Comparison of ENCODE assay signal across 24 cellular contexts in genomic region chr17:32528825-32529224, GRCh38. TPM values are rescaled to one million over a fixed set of nuclear protein-coding genes. Genes with fewer than 3 reads are reported as not detected.
DNase-seq lines count a peak whose midpoint lies in the region; ATAC-seq lines count a peak whose summit lies in the region.
"Had no signal": no experiment of that assay in that cellular context is flagged by ENCODE, and none has a peak within 500 bp of the region (broad histone marks: within the 10 kb centered on the region; RNA-seq: fewer than 3 reads in every experiment).

No MANE protein-coding gene starts in this region.

- H3K27me3 Mint-ChIP-seq in CD8-positive, alpha-beta memory T cell: peaks cover 3 to 4% of the 10 kb centered on the region in 2 donors
- peaks cover 3% of the 10 kb centered on the region for H3K27me3 Mint-ChIP-seq in activated CD8-positive, alpha-beta T cell treated with anti-CD3 and anti-CD28 coated beads, Interleukin-2, amount 10 ng/mL, durations not matched to agents 7 days and 5 days (ENCODE audit: low read depth)
- H3K27me3 Mint-ChIP-seq in naive thymus-derived CD8-positive, alpha-beta T cell: peaks cover 0 to 4% (median 0%) of the 10 kb centered on the region in 5 donors
- H3K27me3 Mint-ChIP-seq: memory B cell had no signal

- ATAC-seq in activated CD8-positive, alpha-beta T cell treated with anti-CD3 and anti-CD28 coated beads, Interleukin-2, amount 10 ng/mL, durations not matched to agents 7 days and 5 days: peak; percentile 48
- ATAC-seq in naive thymus-derived CD8-positive, alpha-beta T cell: peak; percentile 28 to 29
- ATAC-seq in Right ventricle myocardium inferior: no peak
- ATAC-seq: activated T-cell treated with anti-CD3 and anti-CD28 coated beads, Interleukin-2, amount 50 U/mL, for 4 hours; gastrocnemius medialis had no signal

- DNase-seq in NK-92 treated with Interleukin-12 subunit alpha and Interleukin-12 subunit beta, amount 100 ng/mL, for 24 hours (lab: John Stamatoyannopoulos, UW): peak; percentile 21
- DNase-seq in NK-92 (lab: John Stamatoyannopoulos, UW; ENCODE audit: unreplicated experiment) (no peak), Right ventricle myocardium inferior (ENCODE audit: missing footprints) (no peak), NCI-H2029 treated with DMSO at 0.1 percent for 48 hours (lab: John Stamatoyannopoulos, UW) (no peak)
- no peak for DNase-seq in CD8-positive, alpha-beta memory T cell
- no peak for DNase-seq in activated CD8-positive, alpha-beta T cell treated with anti-CD3 and anti-CD28 coated beads, Interleukin-2, amount 10 ng/mL, durations not matched to agents 7 days and 5 days
- DNase-seq in naive thymus-derived CD8-positive, alpha-beta T cell: no peak
- no peak for DNase-seq in stimulated activated CD4-positive, alpha-beta T cell treated with anti-CD3 and anti-CD28 coated beads, Interleukin-1b, Interleukin-23, amount 100 ng/mL, for 48 hours
- DNase-seq: activated CD4-positive, CD25-positive, alpha-beta regulatory T cell; activated naive CD4-positive, alpha-beta T cell treated with Interleukin-2 at 50 U/mL for 16 hours; activated T-cell treated with anti-CD3 and anti-CD28 coated beads, Interleukin-2, amount 50 U/mL, for 4 hours; caudate nucleus; dermis blood vessel endothelial cell; DMS153; gastrocnemius medialis; IMR-90; NCI-H526; occipital lobe; T1000 had no signal

- H3K36me3 Mint-ChIP-seq in CD8-positive, alpha-beta memory T cell: peaks cover 0 to 2% (median 1%) of the 10 kb centered on the region in 3 donors
- H3K36me3 Mint-ChIP-seq in activated CD8-positive, alpha-beta T cell treated with anti-CD3 and anti-CD28 coated beads, Interleukin-2, amount 10 ng/mL, durations not matched to agents 7 days and 5 days (ENCODE audit: low read depth): no peaks in the 10 kb centered on the region
- no peaks in the 10 kb centered on the region for H3K36me3 Mint-ChIP-seq in naive thymus-derived CD8-positive, alpha-beta T cell

- CTCF ChIA-PET in CD8-positive, alpha-beta memory T cell (lab: Charles Lee): interaction anchor here (1.1 to 1.4 kb wide), 2 partner anchors 11 to 13 kb away, joined by 3 to 5 read pairs; no protein-coding TSS in a partner anchor
- CTCF ChIA-PET in activated CD8-positive, alpha-beta T cell treated with anti-CD3 and anti-CD28 coated beads, Interleukin-2, amount 10 ng/mL, durations not matched to agents 7 days and 5 days (lab: Charles Lee): interaction anchor here (0.7 to 4.5 kb wide), 3 partner anchors 11 to 84 kb away, joined by 3 to 13 read pairs (median 6); partner anchors contain the start of gene PSMD11

- H3K27ac ChIP-seq in CD8-positive, alpha-beta memory T cell (ENCODE audit: low read depth, low read length): no peak overlapping the region
- H3K27ac ChIP-seq: 22Rv1, ascending aorta, gastrocnemius medialis, hepatocyte, tibial nerve had no signal

- peaks cover 23 to 40% (median 27%) of the 10 kb centered on the region in 3 donors for H3K4me1 Mint-ChIP-seq in CD8-positive, alpha-beta memory T cell
- peaks cover 47% of the 10 kb centered on the region for H3K4me1 Mint-ChIP-seq in activated CD8-positive, alpha-beta T cell treated with anti-CD3 and anti-CD28 coated beads, Interleukin-2, amount 10 ng/mL, durations not matched to agents 7 days and 5 days (ENCODE audit: low read depth)
- peaks cover 17 to 45% (median 27%) of the 10 kb centered on the region in 4 donors for H3K4me1 Mint-ChIP-seq in naive thymus-derived CD8-positive, alpha-beta T cell

- intact Hi-C loops in Right ventricle myocardium inferior (cut with DNase I): no loop called here

- no peaks in the 10 kb centered on the region for H3K9me3 Mint-ChIP-seq in CD8-positive, alpha-beta memory T cell
- no peaks in the 10 kb centered on the region for H3K9me3 Mint-ChIP-seq in activated CD8-positive, alpha-beta T cell treated with anti-CD3 and anti-CD28 coated beads, Interleukin-2, amount 10 ng/mL, durations not matched to agents 7 days and 5 days (ENCODE audit: insufficient read depth)
- no peaks in the 10 kb centered on the region for H3K9me3 Mint-ChIP-seq in naive thymus-derived CD8-positive, alpha-beta T cell
- H3K9me3 Mint-ChIP-seq: activated T-cell treated with anti-CD3 and anti-CD28 coated beads, Interleukin-2, amount 50 U/mL, for 4 hours; memory B cell had no signal

- H3K27ac Mint-ChIP-seq in CD8-positive, alpha-beta memory T cell: peak overlapping the region; percentile 1 to 88 (median 72)
- peak overlapping the region; percentile 14 for H3K27ac Mint-ChIP-seq in activated CD8-positive, alpha-beta T cell treated with anti-CD3 and anti-CD28 coated beads, Interleukin-2, amount 10 ng/mL, durations not matched to agents 7 days and 5 days
- peak overlapping the region in 7 of 10 donors; percentile 22 to 69 (median 47) for H3K27ac Mint-ChIP-seq in naive thymus-derived CD8-positive, alpha-beta T cell
- H3K27ac Mint-ChIP-seq: memory B cell had no signal

- H3K36me3 ChIP-seq in CD8-positive, alpha-beta memory T cell (ENCODE audit: insufficient read depth, low read length): no peaks in the 10 kb centered on the region
- H3K36me3 ChIP-seq: gastrocnemius medialis had no signal

- no peaks in the 10 kb centered on the region for H3K27me3 ChIP-seq in CD8-positive, alpha-beta memory T cell (ENCODE audit: insufficient read depth, low read length, poor library complexity, severe bottlenecking)
- H3K27me3 ChIP-seq: ascending aorta, gastrocnemius medialis, hepatocyte, tibial nerve had no signal

- no peaks in the 10 kb centered on the region for H3K9me3 ChIP-seq in CD8-positive, alpha-beta memory T cell (ENCODE audit: low read length)
- H3K9me3 ChIP-seq: ascending aorta, gastrocnemius medialis, tibial nerve had no signal

- no peak overlapping the region for H3K4me3 ChIP-seq in CD8-positive, alpha-beta memory T cell (ENCODE audit: low read length)
- H3K4me3 ChIP-seq: ascending aorta, gastrocnemius medialis, hepatocyte, tibial nerve had no signal

- POLR2A ChIA-PET in CD8-positive, alpha-beta memory T cell (lab: Charles Lee): no interaction called here
- POLR2A ChIA-PET in activated CD8-positive, alpha-beta T cell treated with anti-CD3 and anti-CD28 coated beads, Interleukin-2, amount 10 ng/mL, durations not matched to agents 7 days and 5 days (lab: Charles Lee): no interaction called here
- POLR2A ChIA-PET in naive thymus-derived CD8-positive, alpha-beta T cell (lab: Charles Lee): interaction anchor here (36.8 kb wide), 1 partner anchor 35 kb away, joined by 889 read pairs; the partner anchor contains the start of gene CDK5R1

- peaks cover 18% of the 10 kb centered on the region for H3K4me1 ChIP-seq in CD8-positive, alpha-beta memory T cell (ENCODE audit: insufficient read depth, low read length)
- H3K4me1 ChIP-seq: ascending aorta, tibial nerve had no signal

- H3K4me3 Mint-ChIP-seq in CD8-positive, alpha-beta memory T cell: peak overlapping the region in 6 of 7 donors; percentile 29 to 79 (median 72)
- no peak overlapping the region for H3K4me3 Mint-ChIP-seq in activated CD8-positive, alpha-beta T cell treated with anti-CD3 and anti-CD28 coated beads, Interleukin-2, amount 10 ng/mL, durations not matched to agents 7 days and 5 days
- H3K4me3 Mint-ChIP-seq in naive thymus-derived CD8-positive, alpha-beta T cell: peak overlapping the region in 7 of 10 donors; percentile 1 to 66 (median 21)
- H3K4me3 Mint-ChIP-seq: activated T-cell treated with anti-CD3 and anti-CD28 coated beads, Interleukin-2, amount 50 U/mL, for 4 hours; memory B cell had no signal

RNA-seq across cellular contexts. Expression of gene CDK5R1, which starts 42.0 kb away (rescaled TPM):
- 1 to 10 TPM; 6.8 to 7.0 TPM for total RNA-seq in CD8-positive, alpha-beta memory T cell
- 6.0 TPM for polyA plus RNA-seq in CD8-positive, alpha-beta memory T cell
- total RNA-seq in activated CD8-positive, alpha-beta T cell treated with anti-CD3 and anti-CD28 coated beads, Interleukin-2, amount 10 ng/mL, durations not matched to agents 7 days and 5 days: 1 to 10 TPM; 5.8 to 6.5 TPM
- 10 to 100 TPM; 17.6 to 17.8 TPM for total RNA-seq in naive thymus-derived CD8-positive, alpha-beta T cell
- 10 to 100 TPM in 1 of 3 donors, 1 to 10 TPM in 2; 5.9 to 12.0 (median 9.6) TPM for polyA plus RNA-seq in naive thymus-derived CD8-positive, alpha-beta T cell
- 1.3 TPM for total RNA-seq in Right ventricle myocardium inferior
- total RNA-seq: ascending aorta had no signal

Comparison
In these comparisons a context has a peak if more than half of its experiments do, and no peak if none do; other contexts are left out.
1. H3K27ac Mint-ChIP-seq: peak in every context shown above with its lines; median percentile 72 in CD8-positive, alpha-beta memory T cell; 47 in naive thymus-derived CD8-positive, alpha-beta T cell; 14 in activated CD8-positive, alpha-beta T cell treated with anti-CD3 and anti-CD28 coated beads, Interleukin-2, amount 10 ng/mL, durations not matched to agents 7 days and 5 days.